Comparison of ENCODE assay signal across 8 cellular contexts in the genomic region with DNA sequence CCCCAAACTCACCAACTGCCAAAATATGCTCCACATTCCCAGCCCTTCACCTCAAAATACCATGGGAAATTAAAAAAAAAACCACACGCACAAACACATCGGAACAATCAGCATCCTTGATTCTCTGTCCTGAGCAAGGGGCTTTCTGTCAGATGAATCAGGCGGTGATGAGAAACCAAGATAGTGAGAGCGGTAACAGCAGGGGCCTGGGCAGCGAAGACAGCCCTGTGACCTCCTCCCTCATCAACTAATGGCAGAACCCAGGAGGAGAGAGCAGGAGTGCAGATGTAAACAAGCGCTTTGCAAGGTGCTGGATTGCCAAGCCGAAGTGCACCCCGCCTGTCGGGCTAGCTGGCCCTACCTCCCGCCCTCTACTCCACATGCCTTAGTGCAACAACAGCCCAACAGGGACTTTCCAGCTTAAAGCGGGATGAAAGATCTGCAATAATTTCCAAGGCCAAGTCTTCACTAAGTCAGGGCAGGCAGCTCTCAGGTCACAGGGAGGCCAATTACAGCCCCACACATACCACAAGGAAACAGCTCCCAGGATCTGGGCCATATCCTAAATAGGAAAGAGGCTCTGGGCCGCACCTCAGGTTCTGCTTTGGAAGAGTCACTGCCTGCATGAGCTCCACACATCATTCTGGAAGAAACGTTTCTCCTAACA.
DNase-seq lines count a peak whose midpoint lies in the region; ATAC-seq and TF ChIP-seq lines count a peak whose summit lies in the region.

No MANE protein-coding gene starts in this region.

- H3K4me3 ChIP-seq in breast epithelium (peak overlapping the region in 1 of 3 donors; percentile 20), mammary epithelial cell (replicated peaks in 1 of 3; ENCODE audit: insufficient read depth in 1 of 3, low read depth in 2 of 3, low read length in 3 of 3) (no peak overlapping the region), left ventricle myocardium inferior (peak overlapping the region; percentile 11), prostate gland (no peak overlapping the region)

- no peak overlapping the region for H2AFZ ChIP-seq in mammary epithelial cell (ENCODE audit: low read depth, low read length)

- H3K79me2 ChIP-seq in mammary epithelial cell (ENCODE audit: insufficient read depth, low read length) = no peaks in the 10 kb centered on the region

- dilution Hi-C loops in mammary epithelial cell (cut with HindIII; ENCODE audit: low sequenced_read_pairs) = loop anchor here (5.0 kb wide), 1 partner anchor 66 kb away; no protein-coding TSS in a partner anchor

- TF ChIP-seq CTCF in breast epithelium (IDR thresholded peaks at IDR 0.05) = no peak
- TF ChIP-seq CTCF in mammary epithelial cell (conservative IDR thresholded peaks at IDR 0.05 in 1 of 2, IDR thresholded peaks at IDR 0.05 in 1 of 2; ENCODE audit: extremely low read depth in 1 of 2, insufficient read depth in 1 of 2, low read depth in 1 of 2, low read length in 2 of 2) = no peak
- TF ChIP-seq CTCF in left ventricle myocardium inferior (IDR thresholded peaks at IDR 0.05; ENCODE audit: borderline replicate concordance) = no peak
- no peak for TF ChIP-seq CTCF in prostate gland (IDR thresholded peaks at IDR 0.05)

- no peak for TF ChIP-seq POLR2A in breast epithelium (IDR thresholded peaks at IDR 0.05)
- no peak for TF ChIP-seq POLR2A in prostate gland (IDR thresholded peaks at IDR 0.05)

- intact Hi-C loops in breast epithelium (cut with DNase I; ENCODE audit: low total_unique reads) (no loop called here), mammary epithelial cell (cut with micrococcal nuclease) (no loop called here), left ventricle myocardium inferior (cut with micrococcal nuclease) (no loop called here), prostate gland (cut with DNase I) (no loop called here)

- H3K9me3 ChIP-seq in breast epithelium = no peaks in the 10 kb centered on the region
- no peaks in the 10 kb centered on the region for H3K9me3 ChIP-seq in mammary epithelial cell (replicated peaks; ENCODE audit: insufficient read depth, low read length)
- H3K9me3 ChIP-seq in left ventricle myocardium inferior (replicated peaks) = no peaks in the 10 kb centered on the region
- no peaks in the 10 kb centered on the region for H3K9me3 ChIP-seq in prostate gland

- no peaks in the 10 kb centered on the region for H3K36me3 ChIP-seq in breast epithelium
- no peaks in the 10 kb centered on the region for H3K36me3 ChIP-seq in mammary epithelial cell (ENCODE audit: insufficient read depth, low read length)
- peaks cover 4% of the 10 kb centered on the region for H3K36me3 ChIP-seq in left ventricle myocardium inferior
- H3K36me3 ChIP-seq in prostate gland = no peaks in the 10 kb centered on the region

- peaks cover 2 to 8% of the 10 kb centered on the region in 2 donors for H3K4me1 ChIP-seq in breast epithelium
- peaks cover 16% of the 10 kb centered on the region for H3K4me1 ChIP-seq in mammary epithelial cell (ENCODE audit: insufficient read depth, low read length)
- peaks cover 85% of the 10 kb centered on the region for H3K4me1 ChIP-seq in left ventricle myocardium inferior
- H3K4me1 ChIP-seq in prostate gland (replicated peaks) = no peaks in the 10 kb centered on the region

- H3K27ac ChIP-seq in breast epithelium (peak overlapping the region; percentile 82 to 88), mammary epithelial cell (ENCODE audit: insufficient read depth, low read depth, low read length) (no peak overlapping the region), left ventricle myocardium inferior (replicated peaks) (peak overlapping the region; percentile 78), prostate gland (peak overlapping the region; percentile 70 to 80)

- in situ Hi-C loops in mammary epithelial cell (cut with MboI; ENCODE audit: low sequenced_read_pairs in 2 of 2) = no loop called here

- H3K27me3 ChIP-seq in breast epithelium = no peaks in the 10 kb centered on the region
- no peaks in the 10 kb centered on the region for H3K27me3 ChIP-seq in mammary epithelial cell (ENCODE audit: insufficient read depth, low read length)
- no peaks in the 10 kb centered on the region for H3K27me3 ChIP-seq in left ventricle myocardium inferior (ENCODE audit: low read depth)
- no peaks in the 10 kb centered on the region for H3K27me3 ChIP-seq in prostate gland (replicated peaks; ENCODE audit: insufficient read depth)

- no TSS peak for BruUV-seq in mammary epithelial cell (replicated peaks; lab: Mats Ljungman, UMichigan)

- no peak overlapping the region for H3K4me2 ChIP-seq in mammary epithelial cell (ENCODE audit: insufficient read depth, low read depth, low read length)

- 64% methylated on average over 13 of the region's 13 CpGs for WGBS in mammary epithelial cell (ENCODE audit: low coverage, missing lambda C conversion rate)
- WGBS in prostate gland = 40% methylated on average over 13 of the region's 13 CpGs

- ATAC-seq in GM21360 (IDR thresholded peaks at IDR 0.05; ENCODE audit: unreplicated experiment) = no peak

- DNase-seq in breast epithelium (ENCODE audit: low spot score in 2 of 2) (peak in 1 of 2 donors; percentile 49), mammary epithelial cell (no peak), left ventricle myocardium inferior (no peak), prostate gland (ENCODE audit: low spot score) (peak; percentile 47), globus pallidus (ENCODE audit: low spot score) (no peak)
- no peak for DNase-seq in activated T-cell treated with anti-CD3 and anti-CD28 coated beads, Interleukin-2, amount 50 U/mL, for 48 hours
- DNase-seq in activated CD8-positive, alpha-beta memory T cell treated with anti-CD3 and anti-CD28 coated beads for 24 hours = no peak

- H4K20me1 ChIP-seq in mammary epithelial cell (ENCODE audit: insufficient read depth, low read length) = no peaks in the 10 kb centered on the region

- CTCF ChIA-PET in mammary epithelial cell (lab: Charles Lee; ENCODE audit: low non-redundant PET) = no interaction called here

- H3K9ac ChIP-seq in mammary epithelial cell (ENCODE audit: insufficient read depth, low read length) = no peak overlapping the region
